1 cellular context compared by ENCODE assay signal in the genomic region with DNA sequence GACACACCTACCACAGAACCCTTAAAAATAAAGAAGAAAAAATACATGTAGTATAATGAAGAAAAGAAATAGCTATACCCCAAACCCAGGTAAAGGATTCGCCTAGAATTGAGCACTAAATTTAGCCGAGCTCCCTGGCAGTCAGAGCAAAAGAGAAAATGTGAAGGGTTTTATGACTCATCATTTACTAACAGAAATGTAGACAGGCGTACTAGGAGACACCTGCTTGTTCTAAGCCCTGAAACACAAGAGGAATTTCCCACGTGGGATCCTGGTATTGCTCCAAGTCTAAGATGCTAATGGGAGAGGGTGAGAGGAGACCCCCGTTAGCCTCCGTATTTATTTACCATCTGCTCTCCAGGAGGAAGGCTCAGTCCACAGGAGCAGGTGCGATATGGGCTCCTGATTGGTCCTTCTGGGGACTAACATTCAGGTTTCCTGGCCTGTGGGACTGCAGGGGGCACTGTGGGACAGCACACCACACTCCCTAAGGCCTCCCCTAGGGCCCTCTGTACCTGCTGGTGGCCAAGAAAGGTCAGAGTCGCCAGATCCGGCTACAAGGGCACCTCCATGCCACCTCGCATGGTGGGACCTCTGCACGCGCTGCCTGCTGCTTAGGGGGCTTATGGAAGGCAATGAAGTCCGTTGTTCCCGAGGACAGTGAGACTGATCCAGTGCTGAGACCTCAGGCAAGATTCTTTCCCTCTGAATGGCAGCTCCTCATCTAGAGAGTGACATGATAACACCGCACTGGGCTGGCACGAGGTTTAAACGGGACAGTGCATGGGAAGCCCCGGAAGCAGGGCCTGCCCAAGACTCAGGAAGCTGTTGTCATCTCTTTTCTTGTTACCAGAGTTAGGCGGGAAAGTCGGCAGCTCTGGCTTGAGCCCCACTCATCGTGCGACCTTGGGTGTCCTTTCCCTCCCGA.
TF ChIP-seq lines count a peak whose summit lies in the region.

No MANE protein-coding gene starts in this region.

TF ChIP-seq in endothelial cell of umbilical vein, 7 proteins besides CTCF, POLR2A, EP300 and RAD21 (continued from another document):
- no peak for TF ChIP-seq POLR2AphosphoS5 (IDR thresholded peaks at IDR 0.05; ENCODE audit: insufficient read depth, low read depth, low read length)
- TF ChIP-seq GATA2 (IDR thresholded peaks at IDR 0.05; ENCODE audit: insufficient read depth, insufficient read length, low read depth, low read length), result no peak
- no peak for TF ChIP-seq EZH2 (IDR thresholded peaks at IDR 0.05; ENCODE audit: borderline replicate concordance, low read depth, low read length, severe bottlenecking)
- TF ChIP-seq JUN (IDR thresholded peaks at IDR 0.05; ENCODE audit: borderline replicate concordance, insufficient read depth, insufficient read length, low read depth), result no peak
